In the genomic region with DNA sequence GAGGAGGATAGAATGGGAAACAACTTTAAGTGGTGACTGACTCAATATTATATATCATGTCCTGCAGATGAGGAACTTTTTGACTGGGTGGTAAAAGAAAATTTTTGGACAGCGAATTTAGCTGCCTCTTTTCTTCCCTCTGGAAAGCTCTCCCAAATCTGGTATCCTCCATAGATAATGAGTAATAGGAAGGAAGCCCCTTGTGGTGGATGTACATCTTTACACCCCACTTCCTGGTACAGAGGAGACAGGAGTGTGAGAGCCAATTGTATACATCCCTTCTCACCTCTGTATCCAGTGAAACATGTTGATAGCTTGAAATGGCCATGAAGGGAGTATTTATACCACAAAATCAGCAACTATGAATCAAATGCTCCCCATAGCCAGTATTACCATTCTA, we compare ENCODE assay signal across 1 cellular context.
TF ChIP-seq lines count a peak whose summit lies in the region.

No MANE protein-coding gene starts in this region.

TF ChIP-seq in HCT116, 20 proteins besides CTCF, POLR2A, EP300 and RAD21 (continued from another document):
- TF ChIP-seq YY1 (IDR thresholded peaks at IDR 0.05; ENCODE audit: extremely low read depth, insufficient replicate concordance, low read depth, low read length) (no peak), CBX3 (IDR thresholded peaks at IDR 0.05; ENCODE audit: low read depth) (no peak), SRF (IDR thresholded peaks at IDR 0.05; ENCODE audit: low read depth) (no peak), ELF1 (IDR thresholded peaks at IDR 0.05; ENCODE audit: borderline replicate concordance, low read depth) (no peak), CEBPB (IDR thresholded peaks at IDR 0.05; ENCODE audit: low read depth) (no peak), JUND (IDR thresholded peaks at IDR 0.05) (no peak), ZFX (IDR thresholded peaks at IDR 0.05) (no peak), EGR1 (IDR thresholded peaks at IDR 0.05; ENCODE audit: low read depth) (no peak), SIN3A (IDR thresholded peaks at IDR 0.05; ENCODE audit: low read depth) (no peak), SP1 (IDR thresholded peaks at IDR 0.05; ENCODE audit: low read depth) (no peak), REST (IDR thresholded peaks at IDR 0.05; ENCODE audit: low read depth) (no peak), FOSL1 (IDR thresholded peaks at IDR 0.05; ENCODE audit: low read depth) (no peak)
- TF ChIP-seq, protein P1, sequence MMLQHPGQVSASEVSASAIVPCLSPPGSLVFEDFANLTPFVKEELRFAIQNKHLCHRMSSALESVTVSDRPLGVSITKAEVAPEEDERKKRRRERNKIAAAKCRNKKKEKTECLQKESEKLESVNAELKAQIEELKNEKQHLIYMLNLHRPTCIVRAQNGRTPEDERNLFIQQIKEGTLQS (IDR thresholded peaks at IDR 0.05): no peak
- TF ChIP-seq, protein P2, sequence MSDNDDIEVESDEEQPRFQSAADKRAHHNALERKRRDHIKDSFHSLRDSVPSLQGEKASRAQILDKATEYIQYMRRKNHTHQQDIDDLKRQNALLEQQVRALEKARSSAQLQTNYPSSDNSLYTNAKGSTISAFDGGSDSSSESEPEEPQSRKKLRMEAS (IDR thresholded peaks at IDR 0.05): no peak
